In the genomic region with DNA sequence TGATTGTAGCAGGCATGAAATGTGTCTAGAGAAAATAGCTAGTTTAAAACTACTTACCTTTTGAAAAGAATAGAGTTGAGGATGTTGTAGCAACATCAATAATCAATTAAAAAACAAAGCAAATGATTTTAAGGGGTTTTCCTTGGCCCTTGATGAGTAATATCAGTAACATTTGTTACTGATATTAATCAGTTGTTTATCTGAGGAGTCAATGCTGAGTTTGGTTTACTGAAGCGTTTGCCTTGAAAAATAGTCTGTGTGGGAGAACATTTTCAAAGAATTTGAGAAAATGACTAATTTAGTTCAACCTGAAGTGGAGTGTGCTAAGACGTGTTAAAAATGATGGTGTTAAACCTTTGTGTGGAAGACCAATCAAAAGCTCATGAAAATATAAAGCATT, we compare ENCODE assay signal across 19 cellular contexts. TPM values are rescaled to one million over a fixed set of nuclear protein-coding genes. Genes with fewer than 3 reads are reported as not detected.
DNase-seq lines count a peak whose midpoint lies in the region; ATAC-seq and TF ChIP-seq lines count a peak whose summit lies in the region.
"Had no signal": no experiment of that assay in that cellular context is flagged by ENCODE, and none has a peak within 500 bp of the region (broad histone marks: within the 10 kb centered on the region; RNA-seq: fewer than 3 reads in every experiment).

No MANE protein-coding gene starts in this region.

- no peaks in the 10 kb centered on the region for H3K9me3 Mint-ChIP-seq in chondrocyte (ENCODE audit: low read depth)
- H3K9me3 Mint-ChIP-seq: activated CD4-positive, alpha-beta T cell treated with anti-CD3 and anti-CD28 coated beads, Interleukin-2, amount 10 ng/mL, durations not matched to agents 7 days and 5 days had no signal

- intact Hi-C loops in PC-9 (cut with micrococcal nuclease; ENCODE audit: unreplicated experiment) = no loop called here

- peaks cover 23% of the 10 kb centered on the region for H3K27me3 Mint-ChIP-seq in chondrocyte (ENCODE audit: low read depth)

- no peaks in the 10 kb centered on the region for H3K36me3 ChIP-seq in PC-9 (ENCODE audit: low read depth)
- H3K36me3 ChIP-seq: lower lobe of right lung, right atrium auricular region, vagina had no signal

- H3K36me3 Mint-ChIP-seq in chondrocyte (ENCODE audit: low read depth) = no peaks in the 10 kb centered on the region

- CTCF ChIA-PET in PC-9 (lab: Charles Lee) = no interaction called here

- BruUV-seq in PC-9 (replicated peaks; lab: Mats Ljungman, UMichigan) = no TSS peak

- H3K4me2 ChIP-seq in PC-9 = no peak overlapping the region

- no peak overlapping the region for H3K27ac ChIP-seq in PC-9
- H3K27ac ChIP-seq: lower lobe of right lung, right atrium auricular region, vagina had no signal

- ATAC-seq in GM18508 (IDR thresholded peaks at IDR 0.05; ENCODE audit: insufficient read depth, unreplicated experiment) (peak; percentile 85), GM19452 (IDR thresholded peaks at IDR 0.05; ENCODE audit: unreplicated experiment) (peak; percentile 81), HG02798 (IDR thresholded peaks at IDR 0.05; ENCODE audit: poor library complexity, unreplicated experiment) (peak; percentile 76), HG03432 (IDR thresholded peaks at IDR 0.05; ENCODE audit: unreplicated experiment) (peak; percentile 86)
- ATAC-seq: K562, lower lobe of right lung had no signal

- no peaks in the 10 kb centered on the region for H3K4me1 ChIP-seq in PC-9 (replicated peaks; ENCODE audit: insufficient read depth)
- H3K4me1 ChIP-seq: lower lobe of right lung, right atrium auricular region, vagina had no signal

- no peaks in the 10 kb centered on the region for H3K4me1 Mint-ChIP-seq in chondrocyte (ENCODE audit: low read depth)
- H3K4me1 Mint-ChIP-seq: activated CD4-positive, alpha-beta T cell treated with anti-CD3 and anti-CD28 coated beads, Interleukin-2, amount 10 ng/mL, durations not matched to agents 7 days and 5 days; nephron progenitor cell had no signal

- H3K4me3 Mint-ChIP-seq in chondrocyte (ENCODE audit: unreplicated experiment) = no peak overlapping the region
- H3K4me3 Mint-ChIP-seq: activated CD4-positive, alpha-beta T cell treated with anti-CD3 and anti-CD28 coated beads, Interleukin-2, amount 10 ng/mL, durations not matched to agents 7 days and 5 days; nephron progenitor cell had no signal

- no peak overlapping the region for H3K4me3 ChIP-seq in PC-9
- H3K4me3 ChIP-seq: K562, lower lobe of right lung, right atrium auricular region, vagina had no signal

- H3K9me3 ChIP-seq in PC-9 (ENCODE audit: insufficient read depth, low read depth) = no peaks in the 10 kb centered on the region
- H3K9me3 ChIP-seq: lower lobe of right lung, right atrium auricular region, vagina had no signal

- no peak overlapping the region for H3K27ac Mint-ChIP-seq in chondrocyte (ENCODE audit: unreplicated experiment)
- H3K27ac Mint-ChIP-seq: activated CD4-positive, alpha-beta T cell treated with anti-CD3 and anti-CD28 coated beads, Interleukin-2, amount 10 ng/mL, durations not matched to agents 7 days and 5 days; nephron progenitor cell had no signal

- H3K79me2 ChIP-seq in PC-9 (ENCODE audit: low read depth) = no peaks in the 10 kb centered on the region

- TF ChIP-seq CTCF in chondrocyte (IDR thresholded peaks at IDR 0.05) = no peak
- no peak for TF ChIP-seq CTCF in PC-9 (conservative IDR thresholded peaks at IDR 0.05)

- no peak overlapping the region for H2AFZ ChIP-seq in PC-9

- no peaks in the 10 kb centered on the region for H3F3A ChIP-seq in PC-9 (ENCODE audit: insufficient read depth, low read depth)

- no peaks in the 10 kb centered on the region for H4K20me1 ChIP-seq in PC-9 (ENCODE audit: insufficient read depth)

- H3K9me2 ChIP-seq in PC-9 (ENCODE audit: insufficient read depth) = no peaks in the 10 kb centered on the region

- POLR2A ChIA-PET in PC-9 (lab: Charles Lee; ENCODE audit: unreplicated experiment) = no interaction called here

- no peaks in the 10 kb centered on the region for H3K27me3 ChIP-seq in PC-9 (ENCODE audit: insufficient read depth, low read depth)
- H3K27me3 ChIP-seq: right atrium auricular region, vagina had no signal

- DNase-seq in chondrocyte (ENCODE audit: low spot score) (no peak), PC-9 (no peak), amniotic stem cell (lab: John Stamatoyannopoulos, UW) (no peak), DMS153 treated with DMSO at 0.1 percent for 48 hours (lab: John Stamatoyannopoulos, UW; ENCODE audit: unreplicated experiment) (no peak)
- DNase-seq: activated CD4-positive, alpha-beta T cell treated with anti-CD3 and anti-CD28 coated beads, Interleukin-2, amount 10 ng/mL, durations not matched to agents 7 days and 5 days; activated gamma-delta T cell; lower lobe of right lung; NCI-H146; nephron progenitor cell; stimulated activated CD4-positive, alpha-beta T cell treated with anti-CD3 and anti-CD28 coated beads, Interleukin-4, amount 100 ng/mL, for 24 hours; stimulated activated naive CD4-positive, alpha-beta T cell treated with Interleukin-2 at 50 U/mL for 16 hours had no signal

RNA-seq across cellular contexts. Expression of a gene that starts 9.3 kb away (rescaled TPM):
- not detected in 3 replicates for total RNA-seq in chondrocyte
- not detected in 2 replicates for total RNA-seq in PC-9 (2021)
- total RNA-seq: astrocyte, right atrium auricular region, vagina had no signal
